8 cellular contexts compared by ENCODE assay signal in the genomic region with DNA sequence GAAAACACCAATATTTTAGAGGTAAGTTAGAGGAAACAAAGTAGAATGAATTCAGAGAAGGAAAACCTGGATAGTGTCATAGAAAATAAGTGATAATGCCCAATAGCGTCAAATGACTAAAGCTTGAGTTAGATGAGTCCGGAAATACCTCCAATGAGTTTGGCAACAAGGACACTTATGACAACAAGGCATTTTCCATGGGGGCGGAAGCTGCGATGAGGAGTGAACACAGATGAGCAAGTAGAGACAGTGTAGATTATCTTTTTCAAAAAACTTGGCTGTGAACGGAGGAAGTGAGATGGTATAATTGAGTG. TPM values are rescaled to one million over a fixed set of nuclear protein-coding genes. Genes with fewer than 3 reads are reported as not detected.
DNase-seq lines count a peak whose midpoint lies in the region; ATAC-seq and TF ChIP-seq lines count a peak whose summit lies in the region.

No MANE protein-coding gene starts in this region.

- TF ChIP-seq POLR2A in tibial nerve (IDR thresholded peaks at IDR 0.05): no peak

- H3K9ac ChIP-seq in liver (ENCODE audit: low read depth in 1 of 2, low read length in 2 of 2): no peak overlapping the region

- peak overlapping the region; percentile 89 for H3K4me3 Mint-ChIP-seq in activated T-cell treated with anti-CD3 and anti-CD28 coated beads, Interleukin-2, amount 50 U/mL, for 24 hours
- H3K4me3 Mint-ChIP-seq in activated naive CD8-positive, alpha-beta T cell treated with anti-CD3 and anti-CD28 coated beads, Interleukin-2, amount 10 ng/mL, durations not matched to agents 7 days and 5 days: peak overlapping the region; percentile 88

- no peaks in the 10 kb centered on the region for H3K27me3 ChIP-seq in liver (ENCODE audit: control insufficient read depth in 4 of 4, insufficient read depth in 4 of 4, low read length in 3 of 4)
- no peaks in the 10 kb centered on the region for H3K27me3 ChIP-seq in tibial nerve

- H3K36me3 ChIP-seq in liver (ENCODE audit: control insufficient read depth in 4 of 4, insufficient read depth in 3 of 4, low read depth in 1 of 4, low read length in 3 of 4) (no peaks in the 10 kb centered on the region), tibial nerve (no peaks in the 10 kb centered on the region)

- 82% methylated on average over 5 of the region's 5 CpGs for WGBS in liver
- 62 to 67% methylated on average over 5 of the region's 5 CpGs for WGBS in tibial nerve, 2 donors

- H3K9me3 ChIP-seq in liver (ENCODE audit: control insufficient read depth in 4 of 4, low read length in 3 of 4) (no peaks in the 10 kb centered on the region), tibial nerve (no peaks in the 10 kb centered on the region)

- peaks cover 25% of the 10 kb centered on the region for H3K36me3 Mint-ChIP-seq in activated T-cell treated with anti-CD3 and anti-CD28 coated beads, Interleukin-2, amount 50 U/mL, for 24 hours (ENCODE audit: low read depth)
- H3K36me3 Mint-ChIP-seq in activated naive CD8-positive, alpha-beta T cell treated with anti-CD3 and anti-CD28 coated beads, Interleukin-2, amount 10 ng/mL, durations not matched to agents 7 days and 5 days: peaks cover 13% of the 10 kb centered on the region

- H3K27ac ChIP-seq in liver (ENCODE audit: low read depth in 1 of 2, low read length in 2 of 2) (peak overlapping the region; percentile 84 to 96), tibial nerve (peak overlapping the region; percentile 72 to 95 (median 94))

- H3K4me3 ChIP-seq in liver (ENCODE audit: low read depth in 1 of 3, low read length in 3 of 3): peak overlapping the region; percentile 70 to 87 (median 77)
- H3K4me3 ChIP-seq in tibial nerve: peak overlapping the region; percentile 72 to 87 (median 82)

- POLR2A ChIA-PET in activated naive CD8-positive, alpha-beta T cell treated with anti-CD3 and anti-CD28 coated beads, Interleukin-2, amount 10 ng/mL, durations not matched to agents 7 days and 5 days (lab: Charles Lee): interaction anchor here (0.7 to 1.2 kb wide), 5 partner anchors 8 to 733 kb away, joined by 3 to 5 read pairs (median 3); partner anchors contain the start of genes AVPI1, MARVELD1 and RRP12

- H3K4me1 Mint-ChIP-seq in activated T-cell treated with anti-CD3 and anti-CD28 coated beads, Interleukin-2, amount 50 U/mL, for 24 hours (ENCODE audit: low read depth): peaks cover 42% of the 10 kb centered on the region
- peaks cover 34% of the 10 kb centered on the region for H3K4me1 Mint-ChIP-seq in activated naive CD8-positive, alpha-beta T cell treated with anti-CD3 and anti-CD28 coated beads, Interleukin-2, amount 10 ng/mL, durations not matched to agents 7 days and 5 days

- H3K4me1 ChIP-seq in liver (ENCODE audit: control insufficient read depth in 4 of 4, insufficient read depth in 4 of 4, low read length in 3 of 4) (peaks cover 1 to 18% (median 9%) of the 10 kb centered on the region in 4 donors), tibial nerve (peaks cover 0 to 19% (median 14%) of the 10 kb centered on the region in 4 donors)

- no peaks in the 10 kb centered on the region for H3K27me3 Mint-ChIP-seq in activated T-cell treated with anti-CD3 and anti-CD28 coated beads, Interleukin-2, amount 50 U/mL, for 24 hours
- H3K27me3 Mint-ChIP-seq in activated naive CD8-positive, alpha-beta T cell treated with anti-CD3 and anti-CD28 coated beads, Interleukin-2, amount 10 ng/mL, durations not matched to agents 7 days and 5 days: peaks cover 4% of the 10 kb centered on the region

- no peak for DNase-seq in activated T-cell treated with anti-CD3 and anti-CD28 coated beads, Interleukin-2, amount 50 U/mL, for 24 hours
- no peak for DNase-seq in activated T-cell treated with anti-CD3 and anti-CD28 coated beads, Interleukin-2, amount 50 U/mL, for 1 hour
- DNase-seq in activated naive CD8-positive, alpha-beta T cell treated with anti-CD3 and anti-CD28 coated beads, Interleukin-2, amount 10 ng/mL, durations not matched to agents 7 days and 5 days: no peak
- DNase-seq in tibial nerve (ENCODE audit: low spot score in 2 of 2) (peak in 1 of 2 donors; percentile 6), HT-29 (ENCODE audit: low spot score) (no peak), SIG-M5 treated with dmso at 0.1 percent for 504 hours (lab: John Stamatoyannopoulos, UW; ENCODE audit: unreplicated experiment) (no peak), epidermal melanocyte (ENCODE audit: insufficient read length, low spot score) (no peak)

- TF ChIP-seq CTCF in liver (IDR thresholded peaks at IDR 0.05; ENCODE audit: low read depth, low read length, missing input control): no peak
- no peak for TF ChIP-seq CTCF in tibial nerve (IDR thresholded peaks at IDR 0.05)

- peak overlapping the region; percentile 98 for H3K27ac Mint-ChIP-seq in activated T-cell treated with anti-CD3 and anti-CD28 coated beads, Interleukin-2, amount 50 U/mL, for 24 hours
- peak overlapping the region; percentile 96 for H3K27ac Mint-ChIP-seq in activated naive CD8-positive, alpha-beta T cell treated with anti-CD3 and anti-CD28 coated beads, Interleukin-2, amount 10 ng/mL, durations not matched to agents 7 days and 5 days

- ATAC-seq in activated naive CD8-positive, alpha-beta T cell treated with anti-CD3 and anti-CD28 coated beads, Interleukin-2, amount 10 ng/mL, durations not matched to agents 7 days and 5 days (ENCODE audit: low read depth): no peak

- no peak for TF ChIP-seq EP300 in tibial nerve (IDR thresholded peaks at IDR 0.05)

- TF ChIP-seq RAD21 in liver (IDR thresholded peaks at IDR 0.05): no peak

- no peaks in the 10 kb centered on the region for H3K9me3 Mint-ChIP-seq in activated T-cell treated with anti-CD3 and anti-CD28 coated beads, Interleukin-2, amount 50 U/mL, for 24 hours
- H3K9me3 Mint-ChIP-seq in activated naive CD8-positive, alpha-beta T cell treated with anti-CD3 and anti-CD28 coated beads, Interleukin-2, amount 10 ng/mL, durations not matched to agents 7 days and 5 days: peaks cover 5% of the 10 kb centered on the region

TF ChIP-seq in liver, 16 proteins besides CTCF, POLR2A, EP300 and RAD21 (continues in another document):
- no peak for TF ChIP-seq RXRA (IDR thresholded peaks at IDR 0.05)
- no peak for TF ChIP-seq HNF4A (conservative IDR thresholded peaks at IDR 0.05)
- no peak for TF ChIP-seq JUND (IDR thresholded peaks at IDR 0.05)
- TF ChIP-seq SP1 (IDR thresholded peaks at IDR 0.05): no peak
- no peak for TF ChIP-seq ZBTB33 (IDR thresholded peaks at IDR 0.05)
- no peak for TF ChIP-seq GABPA (IDR thresholded peaks at IDR 0.05 in 1 of 2, conservative IDR thresholded peaks at IDR 0.05 in 1 of 2)
- no peak for TF ChIP-seq ATF3 (IDR thresholded peaks at IDR 0.05)
- no peak for TF ChIP-seq FOXA2 (IDR thresholded peaks at IDR 0.05)
- TF ChIP-seq EGR1 (IDR thresholded peaks at IDR 0.05; ENCODE audit: low read depth in 2 of 2): no peak
- TF ChIP-seq MAX (IDR thresholded peaks at IDR 0.05): no peak
- TF ChIP-seq TAF1 (conservative IDR thresholded peaks at IDR 0.05): no peak
- TF ChIP-seq HNF4G (IDR thresholded peaks at IDR 0.05): no peak
- TF ChIP-seq FOXA1 (IDR thresholded peaks at IDR 0.05): no peak
- TF ChIP-seq NR2F2 (IDR thresholded peaks at IDR 0.05): no peak

RNA-seq across cellular contexts. Expression of gene R3HCC1L, which starts 0.4 kb away (rescaled TPM):
- 10 to 100 TPM; 19.6 to 21.8 TPM for total RNA-seq in activated naive CD8-positive, alpha-beta T cell treated with anti-CD3 and anti-CD28 coated beads, Interleukin-2, amount 10 ng/mL, durations not matched to agents 7 days and 5 days
- total RNA-seq in liver: 10 to 100 TPM; 10.1 to 11.2 TPM
- polyA plus RNA-seq in liver: 1 to 10 TPM; 3.2 to 4.8 TPM
- total RNA-seq in tibial nerve: 10 to 100 TPM; 10.8 to 15.1 (median 13.5) TPM
- total RNA-seq in HT-29 (2014; rRNA removed; shearing (Covaris generic)): 3.9 and 5.7 TPM in 2 replicates
